In genomic region chrX:119482497-119483480, GRCh38 we compare ENCODE assay signal across 8 cellular contexts. TPM values are rescaled to one million over a fixed set of nuclear protein-coding genes. Genes with fewer than 3 reads are reported as not detected.
DNase-seq lines count a peak whose midpoint lies in the region; ATAC-seq and TF ChIP-seq lines count a peak whose summit lies in the region.

No MANE protein-coding gene starts in this region.

- intact Hi-C loops in Calu3 (cut with micrococcal nuclease; ENCODE audit: unreplicated experiment): no loop called here
- intact Hi-C loops in IMR-90 (cut with micrococcal nuclease): loop anchor here (10.0 kb wide), 1 partner anchor 732 kb away; no protein-coding TSS in a partner anchor

- peak overlapping the region; percentile 85 for H3K4me2 ChIP-seq in IMR-90 (ENCODE audit: low read depth, low read length)

- H3K27me3 Mint-ChIP-seq in Calu3 (ENCODE audit: unreplicated experiment) (no peaks in the 10 kb centered on the region), T-helper 17 cell (no peaks in the 10 kb centered on the region)

- BruUV-seq in Calu3 (replicated peaks; lab: Mats Ljungman, UMichigan) (no TSS peak), IMR-90 (replicated peaks; lab: Mats Ljungman, UMichigan) (no TSS peak)

- no peak overlapping the region for H2BK5ac ChIP-seq in IMR-90 (ENCODE audit: low read depth, low read length, poor library complexity, severe bottlenecking)

- in situ Hi-C loops in IMR-90 (cut with MboI; ENCODE audit: low sequenced_read_pairs): no loop called here
- in situ Hi-C loops in astrocyte of the cerebellum (cut with HindIII; ENCODE audit: low sequenced_read_pairs): no loop called here

- peak overlapping the region; percentile 45; the same call in 1 of the 2 replicates for H2BK120ac ChIP-seq in IMR-90 (ENCODE audit: low read depth, low read length)

- no peaks in the 10 kb centered on the region for H4K20me1 ChIP-seq in IMR-90 (ENCODE audit: insufficient read depth, low read length)

- H3K27ac ChIP-seq in IMR-90 (ENCODE audit: insufficient read depth, low read length): peak overlapping the region; percentile 20; the same call in 1 of the 2 replicates
- H3K27ac ChIP-seq in iPS DF 6.9 (ENCODE audit: low read length): no peak overlapping the region
- H3K27ac ChIP-seq in skeletal muscle tissue (ENCODE audit: low read depth, low read length): no peak overlapping the region

- H3K4me1 ChIP-seq in IMR-90 (ENCODE audit: control insufficient read depth, insufficient read depth, low read length) (peaks cover 4% of the 10 kb centered on the region; the same call in 1 of the 2 replicates), iPS DF 6.9 (ENCODE audit: control insufficient read depth, insufficient read depth, low read length) (peaks cover 3% of the 10 kb centered on the region; the same call in 1 of the 2 replicates), skeletal muscle tissue (ENCODE audit: control insufficient read depth in 3 of 3, insufficient read depth in 3 of 3, low read length in 3 of 3) (peaks cover 3 to 17% (median 10%) of the 10 kb centered on the region in 3 donors)

- TF ChIP-seq POLR2A in IMR-90 (IDR thresholded peaks at IDR 0.05; ENCODE audit: low read depth, low read length): no peak

- no peak overlapping the region for H3K23ac ChIP-seq in IMR-90 (ENCODE audit: low read depth, low read length)

- peak overlapping the region; percentile 52 for H3K4me3 ChIP-seq in IMR-90 (ENCODE audit: insufficient read depth, low read depth, low read length)
- H3K4me3 ChIP-seq in astrocyte of the cerebellum (ENCODE audit: low read depth, low read length): peak overlapping the region; percentile 20
- peak overlapping the region; percentile 30; the same call in 1 of the 2 replicates for H3K4me3 ChIP-seq in iPS DF 6.9 (ENCODE audit: low read length)
- peak overlapping the region; percentile 62 to 72 (median 68) for H3K4me3 ChIP-seq in skeletal muscle tissue (ENCODE audit: low read length in 3 of 3)

- no peaks in the 10 kb centered on the region for H3K9me3 ChIP-seq in IMR-90 (ENCODE audit: control insufficient read depth, insufficient read depth, low read length)
- H3K9me3 ChIP-seq in T-helper 17 cell (ENCODE audit: control insufficient read depth, low read length, poor library complexity, severe bottlenecking): no peaks in the 10 kb centered on the region
- no peaks in the 10 kb centered on the region for H3K9me3 ChIP-seq in iPS DF 6.9 (ENCODE audit: control insufficient read depth, insufficient read depth, low read length)
- no peaks in the 10 kb centered on the region for H3K9me3 ChIP-seq in skeletal muscle tissue (ENCODE audit: control insufficient read depth in 3 of 3, low read length in 3 of 3)

- H3K36me3 Mint-ChIP-seq in Calu3 (ENCODE audit: insufficient read depth, unreplicated experiment) (peaks cover 6% of the 10 kb centered on the region), T-helper 17 cell (ENCODE audit: low read depth) (no peaks in the 10 kb centered on the region)

- peak overlapping the region; percentile 55 for H2AK9ac ChIP-seq in IMR-90 (replicated peaks; ENCODE audit: low read depth, low read length, poor library complexity)

- peak overlapping the region; percentile 95 for H2AFZ ChIP-seq in IMR-90 (replicated peaks; ENCODE audit: low read length, poor library complexity)

- H3K4me3 Mint-ChIP-seq in Calu3 (ENCODE audit: low read depth, unreplicated experiment): peak overlapping the region; percentile 61
- peak overlapping the region; percentile 83 for H3K4me3 Mint-ChIP-seq in T-helper 17 cell

- peak overlapping the region; percentile 84; the same call in 1 of the 2 replicates for H4K5ac ChIP-seq in IMR-90 (ENCODE audit: low read depth, low read length)

- H3K9me3 Mint-ChIP-seq in Calu3 (ENCODE audit: low read depth, unreplicated experiment): no peaks in the 10 kb centered on the region

- TF ChIP-seq RAD21 in IMR-90 (IDR thresholded peaks at IDR 0.05; ENCODE audit: low read length): no peak

- no peaks in the 10 kb centered on the region for H3K79me1 ChIP-seq in IMR-90 (ENCODE audit: low read depth in 1 of 2, low read length in 2 of 2)

- no peak overlapping the region for H3K56ac ChIP-seq in IMR-90 (ENCODE audit: extremely low read depth, insufficient read depth, low read length)

- TF ChIP-seq CTCF in Calu3 (IDR thresholded peaks at IDR 0.05; ENCODE audit: unreplicated experiment) (peak; percentile 48), IMR-90 (conservative IDR thresholded peaks at IDR 0.05; ENCODE audit: low read depth, low read length) (peak; percentile 58), astrocyte of the cerebellum (IDR thresholded peaks at IDR 0.05; ENCODE audit: low read depth, low read length, missing control alignments) (peak; percentile 57)

- H3K27me3 ChIP-seq in IMR-90 (ENCODE audit: control insufficient read depth, insufficient read depth, low read length) (no peaks in the 10 kb centered on the region), iPS DF 6.9 (ENCODE audit: control insufficient read depth, insufficient read depth, low read length) (no peaks in the 10 kb centered on the region), skeletal muscle tissue (ENCODE audit: control insufficient read depth in 3 of 3, insufficient read depth in 3 of 3, low read length in 3 of 3) (no peaks in the 10 kb centered on the region)

- no peak overlapping the region for H2BK15ac ChIP-seq in IMR-90 (ENCODE audit: low read depth, low read length)

- no peak overlapping the region for H2AK5ac ChIP-seq in IMR-90 (ENCODE audit: low read depth, low read length)

- dilution Hi-C loops in IMR-90 (cut with HindIII; ENCODE audit: low sequenced_read_pairs, unreplicated experiment): no loop called here

- peak overlapping the region; percentile 20; the same call in 1 of the 2 replicates for H3K4ac ChIP-seq in IMR-90 (ENCODE audit: low read depth, low read length)

- peak overlapping the region; percentile 23 for H4K91ac ChIP-seq in IMR-90 (ENCODE audit: insufficient read depth, low read depth, low read length)

- no peak overlapping the region for H2BK20ac ChIP-seq in IMR-90 (ENCODE audit: low read depth, low read length)

- H3K27ac Mint-ChIP-seq in Calu3 (ENCODE audit: unreplicated experiment) (no peak overlapping the region), T-helper 17 cell (peak overlapping the region; percentile 29)

- H3K4me1 Mint-ChIP-seq in Calu3 (ENCODE audit: low read depth, unreplicated experiment) (peaks cover 6% of the 10 kb centered on the region), T-helper 17 cell (no peaks in the 10 kb centered on the region)

- H3K9ac ChIP-seq in IMR-90 (ENCODE audit: low read depth, low read length) (peak overlapping the region; percentile 54), skeletal muscle tissue (ENCODE audit: low read depth in 1 of 3, low read length in 3 of 3) (peak overlapping the region; percentile 39 to 77 (median 61))

- 41% methylated on average over 29 of the region's 48 CpGs; no CpG with 5 or more reads in 1 of the 2 experiments for WGBS in IMR-90 (ENCODE audit: extremely low coverage in 2 of 2, insufficient read length in 1 of 2), 2 experiments
- no CpG with 5 or more reads among the region's 48 CpGs for WGBS in iPS DF 6.9 (ENCODE audit: insufficient coverage, insufficient read length)

- ATAC-seq in GM19468 (IDR thresholded peaks at IDR 0.05; ENCODE audit: extremely low read depth, unreplicated experiment) (peak; percentile 39), IMR-90 (ENCODE audit: low read depth) (peak; percentile 76), T-helper 17 cell (peak; percentile 92), GM18870 (IDR thresholded peaks at IDR 0.05; ENCODE audit: unreplicated experiment) (no peak)

- H3K36me3 ChIP-seq in IMR-90 (ENCODE audit: control insufficient read depth, insufficient read depth, low read length): no peaks in the 10 kb centered on the region
- H3K36me3 ChIP-seq in iPS DF 6.9 (ENCODE audit: control insufficient read depth, insufficient read depth, low read length): no peaks in the 10 kb centered on the region
- no peaks in the 10 kb centered on the region for H3K36me3 ChIP-seq in skeletal muscle tissue (ENCODE audit: control insufficient read depth in 3 of 3, insufficient read depth in 3 of 3, low read length in 3 of 3)

- POLR2A ChIA-PET in IMR-90 (lab: Charles Lee; ENCODE audit: unreplicated experiment): no interaction called here

- H3K9me1 ChIP-seq in IMR-90 (ENCODE audit: insufficient read depth, low read length): no peaks in the 10 kb centered on the region

- no peak overlapping the region for H3K14ac ChIP-seq in IMR-90 (replicated peaks; ENCODE audit: low read depth, low read length)

- no peak overlapping the region for H3K18ac ChIP-seq in IMR-90 (ENCODE audit: low read depth, low read length)

- CTCF ChIA-PET in Calu3 (lab: Charles Lee) (interaction anchor here (0.6 to 2.3 kb wide), 5 partner anchors 9 to 404 kb away, joined by 3 to 17 read pairs (median 5); no protein-coding TSS in a partner anchor), IMR-90 (lab: Yijun Ruan, JAX) (interaction anchor here (0.8 to 1.5 kb wide), 7 partner anchors 10 to 30 kb away, joined by 3 to 6 read pairs (median 4); no protein-coding TSS in a partner anchor)

- H4K8ac ChIP-seq in IMR-90 (ENCODE audit: low read depth in 2 of 2, low read length in 2 of 2): peak overlapping the region; percentile 55 to 56; a peak in 2 of 4 replicates

- DNase-seq in Calu3: peak; percentile 80
- DNase-seq in IMR-90: peak; percentile 39
- DNase-seq in T-helper 17 cell: peak; percentile 46 to 53 (median 52)
- no peak for DNase-seq in astrocyte of the cerebellum (ENCODE audit: low read depth)
- DNase-seq in iPS DF 6.9 (ENCODE audit: low read depth, low spot score): no peak

TF ChIP-seq in IMR-90, 13 proteins besides CTCF, POLR2A, EP300 and RAD21 (continues in another document):
- TF ChIP-seq RFX5 (IDR thresholded peaks at IDR 0.05; ENCODE audit: low read depth, low read length) (no peak), SMC3 (IDR thresholded peaks at IDR 0.05; ENCODE audit: low read depth, low read length) (0 out of 2 replicates have a peak, but pooled peaks have one; percentile 4), CEBPB (IDR thresholded peaks at IDR 0.05; ENCODE audit: low read depth, low read length) (no peak), MAFK (IDR thresholded peaks at IDR 0.05; ENCODE audit: low read depth, low read length) (no peak), NFE2L2 (IDR thresholded peaks at IDR 0.05; ENCODE audit: low read depth, low read length) (no peak), RCOR1 (IDR thresholded peaks at IDR 0.05; ENCODE audit: insufficient replicate concordance, low read length) (no peak), BHLHE40 (IDR thresholded peaks at IDR 0.05; ENCODE audit: low read depth, low read length) (peak; percentile 60; the same call in 1 of the 2 replicates), MAZ (IDR thresholded peaks at IDR 0.05; ENCODE audit: borderline replicate concordance, low read depth, low read length) (no peak)

RNA-seq across cellular contexts. Expression of gene SLC25A5, which starts 14.5 kb away (rescaled TPM):
- total RNA-seq in Calu3 (2022) (396 and 416 TPM in 2 replicates), IMR-90 (2012; rRNA removed) (216 and 282 TPM in 2 replicates), T-helper 17 cell (100 to 1,000 TPM; 153 to 157 TPM), skeletal muscle tissue (118 TPM)
- 247 and 337 TPM in 2 replicates for polyA plus RNA-seq in IMR-90 (2012; rRNA removed)
- polyA plus RNA-seq in IMR-90 (2012; cell fraction: cytosol; rRNA removed): 176 and 222 TPM in 2 replicates
- 114 and 168 TPM in 2 replicates for polyA plus RNA-seq in IMR-90 (2012; cell fraction: nucleus; rRNA removed; ENCODE audit: low replicate concordance)

Comparison
In these comparisons a context has a peak if more than half of its experiments do, and no peak if none do; other contexts are left out.
1. DNase-seq: peak in Calu3 (single experiment), IMR-90 (single experiment) and T-helper 17 cell (3 of 3); none in astrocyte of the cerebellum (single experiment) and iPS DF 6.9 (single experiment).
2. Peak in every context shown above with its lines, with median percentiles within 50 percentile points of each other: CTCF ChIP-seq and H3K4me3 ChIP-seq.